Comparison of ENCODE assay signal across 1 cellular context in genomic region chr14:50666772-50667490, GRCh38.
TF ChIP-seq lines count a peak whose summit lies in the region.

No MANE protein-coding gene starts in this region.

TF ChIP-seq in HEK293, 187 proteins besides CTCF, POLR2A, EP300 and RAD21 (continued from another document):
- TF ChIP-seq TSHZ1 (tag by site-specific recombination; IDR thresholded peaks at IDR 0.05; ENCODE audit: borderline replicate concordance) (no peak), ZEB2 (tag by site-specific recombination; IDR thresholded peaks at IDR 0.05) (no peak), ZNF16 (tag by site-specific recombination; IDR thresholded peaks at IDR 0.05; ENCODE audit: low read depth) (no peak), ZNF76 (tag by site-specific recombination; IDR thresholded peaks at IDR 0.05; ENCODE audit: borderline replicate concordance, low read depth) (no peak), ZNF621 (tag by site-specific recombination; IDR thresholded peaks at IDR 0.05) (no peak), ZNF473 (tag by site-specific recombination; IDR thresholded peaks at IDR 0.05) (no peak), OSR2 (tag by site-specific recombination; IDR thresholded peaks at IDR 0.05) (no peak), REST (tag by site-specific recombination; IDR thresholded peaks at IDR 0.05) (no peak), ZNF221 (tag by site-specific recombination; IDR thresholded peaks at IDR 0.05; ENCODE audit: borderline replicate concordance) (no peak), SP2 (tag by site-specific recombination; IDR thresholded peaks at IDR 0.05) (no peak), ZNF335 (tag by site-specific recombination; conservative IDR thresholded peaks at IDR 0.05) (0 out of 2 replicates have a peak, but pooled peaks have one; percentile 1), ZNF426 (tag by site-specific recombination; IDR thresholded peaks at IDR 0.05) (no peak), ZNF404 (tag by site-specific recombination; IDR thresholded peaks at IDR 0.05) (no peak), ZNF600 (tag by site-specific recombination; IDR thresholded peaks at IDR 0.05) (no peak; the same call in 1 of the 2 replicates), IKZF3 (tag by site-specific recombination; IDR thresholded peaks at IDR 0.05) (peak; percentile 38; the same call in 1 of the 2 replicates), ZNF629 (tag by site-specific recombination; IDR thresholded peaks at IDR 0.05) (peak; percentile 68), ZNF248 (tag by site-specific recombination; IDR thresholded peaks at IDR 0.05) (no peak), GLIS1 (tag by site-specific recombination; IDR thresholded peaks at IDR 0.05) (no peak), ZNF157 (tag by site-specific recombination; IDR thresholded peaks at IDR 0.05) (no peak), ZNF391 (tag by site-specific recombination; IDR thresholded peaks at IDR 0.05; ENCODE audit: borderline replicate concordance, low read depth) (no peak), ZNF48 (tag by site-specific recombination; IDR thresholded peaks at IDR 0.05) (no peak), ZFP3 (tag by site-specific recombination; IDR thresholded peaks at IDR 0.05; ENCODE audit: low read depth) (no peak), PRDM1 (tag by site-specific recombination; IDR thresholded peaks at IDR 0.05) (peak; percentile 42; the same call in 1 of the 2 replicates), ZBTB17 (tag by site-specific recombination; IDR thresholded peaks at IDR 0.05) (peak; percentile 55), ZBTB7A (tag by site-specific recombination; IDR thresholded peaks at IDR 0.05; ENCODE audit: low read depth) (no peak), ZNF558 (tag by site-specific recombination; IDR thresholded peaks at IDR 0.05) (no peak), SALL2 (tag by site-specific recombination; IDR thresholded peaks at IDR 0.05; ENCODE audit: borderline replicate concordance) (no peak), ZNF549 (tag by site-specific recombination; IDR thresholded peaks at IDR 0.05) (no peak), KLF16 (tag by site-specific recombination; IDR thresholded peaks at IDR 0.05) (no peak), ZNF311 (tag by site-specific recombination; IDR thresholded peaks at IDR 0.05; ENCODE audit: borderline replicate concordance) (no peak), GLIS2 (tag by site-specific recombination; IDR thresholded peaks at IDR 0.05) (no peak), ZNF266 (tag by site-specific recombination; IDR thresholded peaks at IDR 0.05; ENCODE audit: low read depth) (no peak), OVOL3 (tag by site-specific recombination; IDR thresholded peaks at IDR 0.05) (no peak), ZFHX2 (tag by site-specific recombination; conservative IDR thresholded peaks at IDR 0.05) (no peak), KLF10 (tag by site-specific recombination; IDR thresholded peaks at IDR 0.05) (no peak), ZNF211 (tag by site-specific recombination; IDR thresholded peaks at IDR 0.05; ENCODE audit: low read depth) (no peak), TCF7L2 (IDR thresholded peaks at IDR 0.05; ENCODE audit: borderline replicate concordance, low read depth, low read length) (no peak), HOXC10 (CRISPR knock-in tag; IDR thresholded peaks at IDR 0.05) (no peak)
- TF ChIP-seq, protein P1, sequence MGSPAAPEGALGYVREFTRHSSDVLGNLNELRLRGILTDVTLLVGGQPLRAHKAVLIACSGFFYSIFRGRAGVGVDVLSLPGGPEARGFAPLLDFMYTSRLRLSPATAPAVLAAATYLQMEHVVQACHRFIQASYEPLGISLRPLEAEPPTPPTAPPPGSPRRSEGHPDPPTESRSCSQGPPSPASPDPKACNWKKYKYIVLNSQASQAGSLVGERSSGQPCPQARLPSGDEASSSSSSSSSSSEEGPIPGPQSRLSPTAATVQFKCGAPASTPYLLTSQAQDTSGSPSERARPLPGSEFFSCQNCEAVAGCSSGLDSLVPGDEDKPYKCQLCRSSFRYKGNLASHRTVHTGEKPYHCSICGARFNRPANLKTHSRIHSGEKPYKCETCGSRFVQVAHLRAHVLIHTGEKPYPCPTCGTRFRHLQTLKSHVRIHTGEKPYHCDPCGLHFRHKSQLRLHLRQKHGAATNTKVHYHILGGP (tag by site-specific recombination; IDR thresholded peaks at IDR 0.05) = no peak
- TF ChIP-seq, protein P2, sequence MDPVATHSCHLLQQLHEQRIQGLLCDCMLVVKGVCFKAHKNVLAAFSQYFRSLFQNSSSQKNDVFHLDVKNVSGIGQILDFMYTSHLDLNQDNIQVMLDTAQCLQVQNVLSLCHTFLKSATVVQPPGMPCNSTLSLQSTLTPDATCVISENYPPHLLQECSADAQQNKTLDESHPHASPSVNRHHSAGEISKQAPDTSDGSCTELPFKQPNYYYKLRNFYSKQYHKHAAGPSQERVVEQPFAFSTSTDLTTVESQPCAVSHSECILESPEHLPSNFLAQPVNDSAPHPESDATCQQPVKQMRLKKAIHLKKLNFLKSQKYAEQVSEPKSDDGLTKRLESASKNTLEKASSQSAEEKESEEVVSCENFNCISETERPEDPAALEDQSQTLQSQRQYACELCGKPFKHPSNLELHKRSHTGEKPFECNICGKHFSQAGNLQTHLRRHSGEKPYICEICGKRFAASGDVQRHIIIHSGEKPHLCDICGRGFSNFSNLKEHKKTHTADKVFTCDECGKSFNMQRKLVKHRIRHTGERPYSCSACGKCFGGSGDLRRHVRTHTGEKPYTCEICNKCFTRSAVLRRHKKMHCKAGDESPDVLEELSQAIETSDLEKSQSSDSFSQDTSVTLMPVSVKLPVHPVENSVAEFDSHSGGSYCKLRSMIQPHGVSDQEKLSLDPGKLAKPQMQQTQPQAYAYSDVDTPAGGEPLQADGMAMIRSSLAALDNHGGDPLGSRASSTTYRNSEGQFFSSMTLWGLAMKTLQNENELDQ (tag by site-specific recombination; IDR thresholded peaks at IDR 0.05; ENCODE audit: low read depth) = no peak
- TF ChIP-seq, protein P3, sequence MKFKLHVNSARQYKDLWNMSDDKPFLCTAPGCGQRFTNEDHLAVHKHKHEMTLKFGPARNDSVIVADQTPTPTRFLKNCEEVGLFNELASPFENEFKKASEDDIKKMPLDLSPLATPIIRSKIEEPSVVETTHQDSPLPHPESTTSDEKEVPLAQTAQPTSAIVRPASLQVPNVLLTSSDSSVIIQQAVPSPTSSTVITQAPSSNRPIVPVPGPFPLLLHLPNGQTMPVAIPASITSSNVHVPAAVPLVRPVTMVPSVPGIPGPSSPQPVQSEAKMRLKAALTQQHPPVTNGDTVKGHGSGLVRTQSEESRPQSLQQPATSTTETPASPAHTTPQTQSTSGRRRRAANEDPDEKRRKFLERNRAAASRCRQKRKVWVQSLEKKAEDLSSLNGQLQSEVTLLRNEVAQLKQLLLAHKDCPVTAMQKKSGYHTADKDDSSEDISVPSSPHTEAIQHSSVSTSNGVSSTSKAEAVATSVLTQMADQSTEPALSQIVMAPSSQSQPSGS (tag by site-specific recombination; IDR thresholded peaks at IDR 0.05; ENCODE audit: low read depth) = peak; percentile 42; the same call in 1 of the 2 replicates
- TF ChIP-seq, protein P4, sequence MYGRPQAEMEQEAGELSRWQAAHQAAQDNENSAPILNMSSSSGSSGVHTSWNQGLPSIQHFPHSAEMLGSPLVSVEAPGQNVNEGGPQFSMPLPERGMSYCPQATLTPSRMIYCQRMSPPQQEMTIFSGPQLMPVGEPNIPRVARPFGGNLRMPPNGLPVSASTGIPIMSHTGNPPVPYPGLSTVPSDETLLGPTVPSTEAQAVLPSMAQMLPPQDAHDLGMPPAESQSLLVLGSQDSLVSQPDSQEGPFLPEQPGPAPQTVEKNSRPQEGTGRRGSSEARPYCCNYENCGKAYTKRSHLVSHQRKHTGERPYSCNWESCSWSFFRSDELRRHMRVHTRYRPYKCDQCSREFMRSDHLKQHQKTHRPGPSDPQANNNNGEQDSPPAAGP (tag by site-specific recombination; IDR thresholded peaks at IDR 0.05) = no peak
